Comparison of ENCODE assay signal across 20 cellular contexts in the genomic region with DNA sequence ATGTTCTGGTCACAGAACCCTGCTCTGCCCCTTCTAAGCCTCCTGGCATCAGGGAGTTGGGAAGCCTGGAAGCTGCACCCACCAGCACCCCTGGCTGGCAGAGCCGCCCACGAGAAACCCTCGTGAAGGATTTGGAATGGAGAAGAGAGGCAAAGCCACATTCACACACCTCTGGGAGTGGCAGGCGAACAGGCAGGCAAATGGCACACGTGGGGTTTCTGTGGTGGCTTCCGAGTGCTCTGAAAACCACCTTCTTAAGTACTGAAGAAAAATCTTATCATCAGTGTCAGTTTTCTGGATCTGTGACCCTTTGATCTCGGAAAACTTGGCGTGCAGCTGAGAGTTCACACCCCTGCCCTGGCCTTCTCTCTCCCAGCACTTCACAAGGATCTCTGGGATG.
"Had no signal": no experiment of that assay in that cellular context is flagged by ENCODE, and none has a peak within 500 bp of the region (broad histone marks: within the 10 kb centered on the region; RNA-seq: fewer than 3 reads in every experiment).

No MANE protein-coding gene starts in this region.

- H3K4me3 ChIP-seq: SJCRH30 had no signal

- H3K36me3 ChIP-seq: SJCRH30 had no signal

- H3K27ac ChIP-seq: SJCRH30 had no signal

- H3K4me1 ChIP-seq: SJCRH30 had no signal

- H3K4me1 Mint-ChIP-seq: IgD-negative memory B cell had no signal

- H3K27me3 ChIP-seq: SJCRH30 had no signal

- H3K9me3 ChIP-seq: SJCRH30 had no signal

- H3K36me3 Mint-ChIP-seq: IgD-negative memory B cell had no signal

- DNase-seq: KBM-7, MV-4-11, NCI-H1048, NCI-H1105, NCI-H1417, NCI-H1436 treated with DMSO at 0.1 percent for 48 hours, NCI-H1694, NCI-H187 treated with DMSO at 0.1 percent for 48 hours, NCI-H2029 treated with DMSO at 0.1 percent for 48 hours, NCI-H2171 treated with DMSO at 0.1 percent for 48 hours, NCI-H446 treated with DMSO at 0.1 percent for 48 hours, NCI-H510A treated with DMSO at 0.1 percent for 48 hours, PC-3, SHP77 treated with DMSO at 0.1 percent for 48 hours, SJCRH30, T-helper 1 cell had no signal

- H3K27ac Mint-ChIP-seq: IgD-negative memory B cell had no signal

- H3K27me3 Mint-ChIP-seq: IgD-negative memory B cell had no signal

- ATAC-seq: Panc1, PC-3, Right ventricle myocardium inferior, SK-N-SH treated with all-trans-retinoic acid at 6 μM for 48 hours had no signal
